Comparison of ENCODE assay signal across 16 cellular contexts in genomic region chr3:34357461-34357860, GRCh38.
"Had no signal": no experiment of that assay in that cellular context is flagged by ENCODE, and none has a peak within 500 bp of the region (broad histone marks: within the 10 kb centered on the region; RNA-seq: fewer than 3 reads in every experiment).

No MANE protein-coding gene starts in this region.

- ATAC-seq: activated CD4-positive, alpha-beta T cell treated with anti-CD3 and anti-CD28 coated beads for 36 hours; natural killer cell treated with Interleukin-12 subunit alpha and Interleukin-12 subunit beta and Interleukin-15 and Interleukin-18, amount 100 ng/mL, for 72 hours; stimulated activated naive B cell treated with anti-CD40 and anti-IgM and Interleukin-4, amounts not matched to agents 10 μg/mL and 1 μg/mL and 100 μg/mL, for 72 hours had no signal

- H3K9me3 ChIP-seq: colonic mucosa, tibial nerve, uterus had no signal

- H3K4me1 ChIP-seq: colonic mucosa, tibial nerve, uterus had no signal

- H3K36me3 ChIP-seq: colonic mucosa, tibial nerve, uterus had no signal

- DNase-seq: activated CD4-positive, alpha-beta memory T cell treated with anti-CD3 and anti-CD28 coated beads, Interleukin-2, amount 10 ng/mL, durations not matched to agents 7 days and 5 days; activated CD4-positive, alpha-beta T cell treated with anti-CD3 and anti-CD28 coated beads for 36 hours; activated effector memory CD4-positive, alpha-beta T cell treated with anti-CD3 and anti-CD28 coated beads, Interleukin-2, amount 50 U/mL, for 16 hours; activated T-cell treated with anti-CD3 and anti-CD28 coated beads, Interleukin-2, amount 50 U/mL, for 24 hours; central memory CD4-positive, alpha-beta T cell; colonic mucosa; foreskin fibroblast; kidney glomerular epithelial cell; mesenchymal stem cell; retina; stimulated activated CD4-positive, alpha-beta T cell treated with anti-CD3 and anti-CD28 coated beads, Interleukin-2, amount 100 ng/mL, for 48 hours; stimulated activated naive B cell treated with anti-CD40 and anti-IgM and Interleukin-4, amounts not matched to agents 10 μg/mL and 1 μg/mL and 100 μg/mL, for 72 hours; substantia nigra; uterus had no signal

- H3K4me3 ChIP-seq: colonic mucosa, tibial nerve, uterus had no signal
